Comparison of ENCODE assay signal across 25 cellular contexts in the genomic region with DNA sequence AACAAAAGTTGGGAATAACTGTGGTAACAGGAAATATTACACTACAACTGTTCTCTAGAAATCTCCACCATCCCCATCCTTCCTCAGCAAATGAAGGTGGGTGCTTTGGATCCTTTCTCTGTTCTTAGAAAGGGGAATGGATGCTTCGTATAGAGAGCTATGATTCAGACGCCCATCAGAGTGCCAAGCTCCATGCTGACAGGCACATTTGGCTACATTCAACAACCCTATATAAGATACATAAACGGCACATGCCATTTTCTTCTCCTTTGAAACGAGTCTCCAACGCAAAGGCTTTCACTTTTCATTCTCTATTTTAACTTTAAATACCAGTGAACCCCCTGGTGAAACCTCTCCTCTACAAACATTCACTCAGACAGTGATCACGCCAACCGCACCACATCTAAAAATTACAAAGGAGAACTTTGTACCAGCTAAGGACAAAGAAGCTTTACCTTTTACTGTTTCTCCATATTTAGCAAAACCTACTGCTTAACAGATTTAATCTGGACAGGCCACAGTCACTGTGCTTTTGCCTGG.
DNase-seq lines count a peak whose midpoint lies in the region; ATAC-seq and TF ChIP-seq lines count a peak whose summit lies in the region.
"Had no signal": no experiment of that assay in that cellular context is flagged by ENCODE, and none has a peak within 500 bp of the region (broad histone marks: within the 10 kb centered on the region; RNA-seq: fewer than 3 reads in every experiment).

No MANE protein-coding gene starts in this region.

- DNase-seq in activated CD4-positive, alpha-beta T cell treated with anti-CD3 and anti-CD28 coated beads for 36 hours = peak; percentile 40
- no peak for DNase-seq in activated CD4-positive, alpha-beta T cell treated with anti-CD3 and anti-CD28 coated beads, Interleukin-2, amount 50 U/mL, for 4 hours
- peak; percentile 40 for DNase-seq in stimulated activated CD4-positive, alpha-beta T cell treated with anti-CD3 and anti-CD28 coated beads, Interleukin-15, amount 100 ng/mL, for 24 hours
- DNase-seq in stimulated activated CD4-positive, alpha-beta T cell treated with anti-CD3 and anti-CD28 coated beads, Interleukin-4, amount 100 ng/mL, for 4 hours = no peak
- DNase-seq in stimulated activated naive CD8-positive, alpha-beta T cell treated with anti-CD3 and anti-CD28 coated beads, Interleukin-15, amount 100 ng/mL, for 72 hours = no peak
- DNase-seq in spleen = no peak
- DNase-seq: 8988T; CD8-positive, alpha-beta T cell; DMS 273 treated with DMSO at 0.1 percent for 48 hours; effector memory CD8-positive, alpha-beta T cell; foreskin keratinocyte; HCEC 1CT; NCI-H1092; NCI-H187 treated with DMSO at 0.1 percent for 48 hours; NCI-H526; stimulated activated naive CD4-positive, alpha-beta T cell treated with Interleukin-2 at 50 U/mL for 16 hours; T-cell; tibial artery had no signal

- POLR2A ChIA-PET in activated CD4-positive, alpha-beta T cell treated with anti-CD3 and anti-CD28 coated beads for 36 hours (lab: Charles Lee) = interaction anchor here (1.0 kb wide), 1 partner anchor 36 kb away, joined by 6 read pairs; no protein-coding TSS in a partner anchor

- H3K27me3 Mint-ChIP-seq in activated CD4-positive, alpha-beta T cell treated with anti-CD3 and anti-CD28 coated beads for 36 hours = no peaks in the 10 kb centered on the region
- no peaks in the 10 kb centered on the region for H3K27me3 Mint-ChIP-seq in activated naive CD8-positive, alpha-beta T cell
- H3K27me3 Mint-ChIP-seq in stimulated activated naive CD8-positive, alpha-beta T cell treated with anti-CD3 and anti-CD28 coated beads, Interleukin-15, amount 100 ng/mL, for 72 hours = no peaks in the 10 kb centered on the region
- H3K27me3 Mint-ChIP-seq: effector memory CD8-positive, alpha-beta T cell; memory B cell; T-cell had no signal

- peak; percentile 50 for ATAC-seq in activated CD4-positive, alpha-beta T cell treated with anti-CD3 and anti-CD28 coated beads for 36 hours
- no peak for ATAC-seq in stimulated activated naive CD8-positive, alpha-beta T cell treated with anti-CD3 and anti-CD28 coated beads, Interleukin-15, amount 100 ng/mL, for 72 hours
- ATAC-seq in HG02938 (IDR thresholded peaks at IDR 0.05; ENCODE audit: unreplicated experiment) = no peak
- ATAC-seq: CD8-positive, alpha-beta T cell; effector memory CD8-positive, alpha-beta T cell; esophagus mucosa; foreskin keratinocyte; Panc1; T-cell had no signal

- H3K4me3 Mint-ChIP-seq in activated CD4-positive, alpha-beta T cell treated with anti-CD3 and anti-CD28 coated beads for 36 hours = peak overlapping the region; percentile 40
- H3K4me3 Mint-ChIP-seq in activated naive CD8-positive, alpha-beta T cell = peak overlapping the region; percentile 51
- peak overlapping the region; percentile 6 to 12 for H3K4me3 Mint-ChIP-seq in stimulated activated naive CD8-positive, alpha-beta T cell treated with anti-CD3 and anti-CD28 coated beads, Interleukin-15, amount 100 ng/mL, for 72 hours
- H3K4me3 Mint-ChIP-seq: CD8-positive, alpha-beta T cell; effector memory CD8-positive, alpha-beta T cell; memory B cell; T-cell had no signal

- no peaks in the 10 kb centered on the region for H3K27me3 ChIP-seq in spleen (replicated peaks in 1 of 7)
- H3K27me3 ChIP-seq: foreskin keratinocyte, tibial artery had no signal

- no peaks in the 10 kb centered on the region for H3K9me3 ChIP-seq in spleen
- H3K9me3 ChIP-seq: tibial artery had no signal

- no peak for TF ChIP-seq CTCF in spleen (IDR thresholded peaks at IDR 0.05 in 8 of 11, conservative IDR thresholded peaks at IDR 0.05 in 3 of 11)

- no peaks in the 10 kb centered on the region for H3K9me3 Mint-ChIP-seq in activated CD4-positive, alpha-beta T cell treated with anti-CD3 and anti-CD28 coated beads for 36 hours (ENCODE audit: low read depth)
- no peaks in the 10 kb centered on the region for H3K9me3 Mint-ChIP-seq in activated naive CD8-positive, alpha-beta T cell (ENCODE audit: low read depth)
- no peaks in the 10 kb centered on the region for H3K9me3 Mint-ChIP-seq in stimulated activated naive CD8-positive, alpha-beta T cell treated with anti-CD3 and anti-CD28 coated beads, Interleukin-15, amount 100 ng/mL, for 72 hours
- H3K9me3 Mint-ChIP-seq: CD8-positive, alpha-beta T cell; effector memory CD8-positive, alpha-beta T cell; memory B cell; T-cell had no signal

- H3K27ac ChIP-seq in spleen = no peak overlapping the region
- H3K27ac ChIP-seq: coronary artery, foreskin keratinocyte, HL-60, tibial artery had no signal

- H3K4me1 Mint-ChIP-seq in activated CD4-positive, alpha-beta T cell treated with anti-CD3 and anti-CD28 coated beads for 36 hours = peaks cover 61% of the 10 kb centered on the region
- H3K4me1 Mint-ChIP-seq in activated naive CD8-positive, alpha-beta T cell (ENCODE audit: low read depth) = peaks cover 52% of the 10 kb centered on the region
- peaks cover 64% of the 10 kb centered on the region for H3K4me1 Mint-ChIP-seq in stimulated activated naive CD8-positive, alpha-beta T cell treated with anti-CD3 and anti-CD28 coated beads, Interleukin-15, amount 100 ng/mL, for 72 hours

- CTCF ChIA-PET in activated CD4-positive, alpha-beta T cell treated with anti-CD3 and anti-CD28 coated beads for 36 hours (lab: Charles Lee) = interaction anchor here (0.6 to 1.3 kb wide), 2 partner anchors 18 to 421 kb away, joined by 3 to 4 read pairs; no protein-coding TSS in a partner anchor

- H3K36me3 Mint-ChIP-seq in activated CD4-positive, alpha-beta T cell treated with anti-CD3 and anti-CD28 coated beads for 36 hours (ENCODE audit: low read depth) = peaks cover 21% of the 10 kb centered on the region
- peaks cover 19% of the 10 kb centered on the region for H3K36me3 Mint-ChIP-seq in activated naive CD8-positive, alpha-beta T cell

- intact Hi-C loops in activated CD4-positive, alpha-beta T cell treated with anti-CD3 and anti-CD28 coated beads for 36 hours (cut with DNase I, micrococcal nuclease) = no loop called here
- intact Hi-C loops in spleen (cut with DNase I; ENCODE audit: low total_unique reads) = no loop called here

- TF ChIP-seq POLR2A in spleen (IDR thresholded peaks at IDR 0.05) = no peak

- peak overlapping the region; percentile 86 for H3K27ac Mint-ChIP-seq in activated CD4-positive, alpha-beta T cell treated with anti-CD3 and anti-CD28 coated beads for 36 hours
- peak overlapping the region; percentile 86 for H3K27ac Mint-ChIP-seq in activated naive CD8-positive, alpha-beta T cell
- H3K27ac Mint-ChIP-seq in stimulated activated naive CD8-positive, alpha-beta T cell treated with anti-CD3 and anti-CD28 coated beads, Interleukin-15, amount 100 ng/mL, for 72 hours = peak overlapping the region in 1 of 2 donors; percentile 36
- H3K27ac Mint-ChIP-seq: CD8-positive, alpha-beta T cell; memory B cell had no signal

- no peak overlapping the region for H3K4me3 ChIP-seq in spleen
- H3K4me3 ChIP-seq: coronary artery, tibial artery had no signal

- WGBS in spleen, 5 donors = 75 to 92% (median 80%) methylated on average over 7 of the region's 7 CpGs

- peaks cover 0 to 9% (median 6%) of the 10 kb centered on the region in 6 donors for H3K4me1 ChIP-seq in spleen
- H3K4me1 ChIP-seq: tibial artery had no signal

- no peaks in the 10 kb centered on the region for H3K36me3 ChIP-seq in spleen
- H3K36me3 ChIP-seq: tibial artery had no signal

Comparison
In these comparisons a context has a peak if more than half of its experiments do, and no peak if none do; other contexts are left out.
1. DNase-seq: peak in activated CD4-positive, alpha-beta T cell treated with anti-CD3 and anti-CD28 coated beads for 36 hours (single experiment) and stimulated activated CD4-positive, alpha-beta T cell treated with anti-CD3 and anti-CD28 coated beads, Interleukin-15, amount 100 ng/mL, for 24 hours (single experiment); none in activated CD4-positive, alpha-beta T cell treated with anti-CD3 and anti-CD28 coated beads, Interleukin-2, amount 50 U/mL, for 4 hours (0 of 2), stimulated activated CD4-positive, alpha-beta T cell treated with anti-CD3 and anti-CD28 coated beads, Interleukin-4, amount 100 ng/mL, for 4 hours (0 of 2), stimulated activated naive CD8-positive, alpha-beta T cell treated with anti-CD3 and anti-CD28 coated beads, Interleukin-15, amount 100 ng/mL, for 72 hours (0 of 2) and spleen (single experiment).
2. Peak in every context shown above with its lines, with median percentiles within 50 percentile points of each other: H3K4me3 Mint-ChIP-seq.